ENCODE assay signal across 14 cellular contexts in genomic region chr2:223762853-223763252, GRCh38.
DNase-seq lines count a peak whose midpoint lies in the region; ATAC-seq and TF ChIP-seq lines count a peak whose summit lies in the region.
"Had no signal": no experiment of that assay in that cellular context is flagged by ENCODE, and none has a peak within 500 bp of the region (broad histone marks: within the 10 kb centered on the region; RNA-seq: fewer than 3 reads in every experiment).

No MANE protein-coding gene starts in this region.

- in situ Hi-C loops in GM23248 (cut with MboI): no loop called here

- no peak overlapping the region for H3K4me3 Mint-ChIP-seq in T-cell
- H3K4me3 Mint-ChIP-seq: activated naive CD8-positive, alpha-beta T cell; dendritic cell treated with granulocyte-macrophage colony-stimulating factor and Interleukin-4, amounts not matched to agents 40 ng/mL and 50 ng/mL, for 4 days had no signal

- no peaks in the 10 kb centered on the region for H3K79me2 ChIP-seq in GM23248 (ENCODE audit: insufficient read depth)

- H3K4me1 ChIP-seq in GM23248 (ENCODE audit: insufficient read depth): peaks cover 23% of the 10 kb centered on the region

- intact Hi-C loops in left colon (cut with DNase I, micrococcal nuclease): no loop called here

- peaks cover 8% of the 10 kb centered on the region for H3K36me3 Mint-ChIP-seq in T-cell

- TF ChIP-seq CTCF in AG10803 (conservative IDR thresholded peaks at IDR 0.05; ENCODE audit: low read length): no peak

- no peak overlapping the region for H3K4me2 ChIP-seq in GM23248 (ENCODE audit: unreplicated experiment)

- POLR2A ChIA-PET in T-cell (lab: Charles Lee): no interaction called here

- H3K9me3 Mint-ChIP-seq in T-cell: peaks cover 0 to 3% (median 0%) of the 10 kb centered on the region in 3 donors
- H3K9me3 Mint-ChIP-seq: dendritic cell treated with granulocyte-macrophage colony-stimulating factor and Interleukin-4, amounts not matched to agents 40 ng/mL and 50 ng/mL, for 4 days had no signal

- H3K27me3 ChIP-seq in GM23248 (replicated peaks; ENCODE audit: insufficient read depth): no peaks in the 10 kb centered on the region
- H3K27me3 ChIP-seq: foreskin keratinocyte had no signal

- no peaks in the 10 kb centered on the region for H3K27me3 Mint-ChIP-seq in T-cell
- H3K27me3 Mint-ChIP-seq: activated naive CD8-positive, alpha-beta T cell; dendritic cell treated with granulocyte-macrophage colony-stimulating factor and Interleukin-4, amounts not matched to agents 40 ng/mL and 50 ng/mL, for 4 days had no signal

- H3K27ac Mint-ChIP-seq in T-cell: peak overlapping the region; percentile 9 to 30
- H3K27ac Mint-ChIP-seq: activated naive CD8-positive, alpha-beta T cell; dendritic cell treated with granulocyte-macrophage colony-stimulating factor and Interleukin-4, amounts not matched to agents 40 ng/mL and 50 ng/mL, for 4 days had no signal

- H3F3A ChIP-seq in GM23248 (ENCODE audit: insufficient read depth): peaks cover 15% of the 10 kb centered on the region; the same call in 1 of the 2 replicates

- CTCF ChIA-PET in T-cell (lab: Charles Lee): interaction anchor here in 1 of 2 donors (0.6 to 0.9 kb wide), 2 partner anchors 19 to 73 kb away, joined by 3 read pairs; no protein-coding TSS in a partner anchor

- no peak overlapping the region for H3K27ac ChIP-seq in GM23248
- H3K27ac ChIP-seq: foreskin keratinocyte had no signal

- ATAC-seq in GM18867 (IDR thresholded peaks at IDR 0.05; ENCODE audit: unreplicated experiment): peak; percentile 25
- ATAC-seq in T-cell (replicated peaks in 1 of 4): no peak
- peak; percentile 64 for ATAC-seq in left colon
- ATAC-seq: foreskin keratinocyte had no signal

- no peak overlapping the region for H3K4me3 ChIP-seq in AG10803 (ENCODE audit: low read length)
- H3K4me3 ChIP-seq in GM23248: no peak overlapping the region

- H4K20me1 ChIP-seq in GM23248 (ENCODE audit: insufficient read depth): no peaks in the 10 kb centered on the region

- 100% methylated on average over 1 of the region's 1 CpG for WGBS in GM23248 (ENCODE audit: low coverage in 1 of 2, low lambda C conversion rate in 2 of 2, missing lambda C conversion rate in 2 of 2), 2 experiments

- no peaks in the 10 kb centered on the region for H3K9me3 ChIP-seq in GM23248 (ENCODE audit: low read depth)

- no peaks in the 10 kb centered on the region for H3K36me3 ChIP-seq in GM23248 (ENCODE audit: low read depth)

- no peaks in the 10 kb centered on the region for H3K9me2 ChIP-seq in GM23248 (ENCODE audit: insufficient read depth)

- no peak overlapping the region for H3K9ac ChIP-seq in GM23248

- peak; percentile 41 for DNase-seq in AG10803 (ENCODE audit: low read depth)
- no peak for DNase-seq in T-cell
- no peak for DNase-seq in left colon
- no peak for DNase-seq in activated gamma-delta T cell treated with Interleukin-2 at 50 U/mL for 16 hours
- no peak for DNase-seq in amniotic stem cell (lab: John Stamatoyannopoulos, UW)
- DNase-seq in SW 1271 (lab: John Stamatoyannopoulos, UW): no peak
- DNase-seq in GM23248: no peak
- DNase-seq: C1 segment of cervical spinal cord, foreskin keratinocyte, NCI-H1092 treated with DMSO at 0.1 percent for 48 hours, NCI-H524 had no signal

- peaks cover 9 to 32% (median 18%) of the 10 kb centered on the region in 3 donors for H3K4me1 Mint-ChIP-seq in T-cell

- H2AFZ ChIP-seq in GM23248: no peak overlapping the region

Comparison
In these comparisons a context has a peak if more than half of its experiments do, and no peak if none do; other contexts are left out.
1. ATAC-seq: peak in GM18867 (single experiment) and left colon (single experiment); none in T-cell (0 of 4).